Comparison of ENCODE assay signal across 11 cellular contexts in the genomic region with DNA sequence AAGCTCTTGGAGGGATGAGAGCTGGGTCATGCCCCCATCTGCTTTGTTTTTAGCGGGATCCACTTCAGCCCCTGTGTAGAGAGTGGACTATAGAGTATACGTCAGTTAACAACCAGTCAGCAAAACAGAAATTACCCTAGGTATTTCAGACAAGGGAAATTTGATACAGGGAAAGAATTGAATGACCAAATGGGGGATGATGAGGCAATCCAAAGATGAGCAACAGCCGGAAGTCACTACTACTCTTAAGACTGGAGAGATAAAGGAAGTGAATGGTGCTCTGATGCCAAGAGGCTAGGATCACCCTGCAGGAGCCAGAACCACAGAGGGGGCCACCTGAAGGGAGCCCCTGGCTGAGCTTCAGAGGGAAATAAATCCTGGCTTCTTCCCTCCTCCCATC.
DNase-seq lines count a peak whose midpoint lies in the region; TF ChIP-seq lines count a peak whose summit lies in the region.
"Had no signal": no experiment of that assay in that cellular context is flagged by ENCODE, and none has a peak within 500 bp of the region (broad histone marks: within the 10 kb centered on the region; RNA-seq: fewer than 3 reads in every experiment).

No MANE protein-coding gene starts in this region.

- DNase-seq in HCEC 1CT: peak; percentile 82
- peak; percentile 23 for DNase-seq in NCI-H510A (lab: John Stamatoyannopoulos, UW)
- DNase-seq in amniotic epithelial cell (ENCODE audit: low read depth): peak; percentile 90
- no peak for DNase-seq in medulla oblongata (ENCODE audit: extremely low spot score)
- DNase-seq in NCI-H146 treated with DMSO at 0.1 percent for 48 hours (lab: John Stamatoyannopoulos, UW; ENCODE audit: unreplicated experiment): no peak
- DNase-seq in stimulated activated naive CD4-positive, alpha-beta T cell treated with Interleukin-2 at 50 U/mL for 16 hours (lab: John Stamatoyannopoulos, UW): no peak
- no peak for DNase-seq in activated CD4-positive, alpha-beta T cell treated with anti-CD3 and anti-CD28 coated beads for 48 hours
- DNase-seq: foreskin melanocyte, GDM1, NCI-H2171 treated with DMSO at 0.1 percent for 48 hours had no signal

- H3K4me3 Mint-ChIP-seq in nephron: peak overlapping the region in 2 of 3 experiments; percentile 8 to 53

- H3K4me1 Mint-ChIP-seq in nephron: peaks cover 12% of the 10 kb centered on the region

- H3K27ac Mint-ChIP-seq in nephron: peak overlapping the region in 1 of 3 experiments; percentile 2

- H3K27me3 Mint-ChIP-seq in nephron (ENCODE audit: low read depth): peaks cover 8% of the 10 kb centered on the region

- H3K9me3 Mint-ChIP-seq in nephron: no peaks in the 10 kb centered on the region

- H3K36me3 Mint-ChIP-seq in nephron (ENCODE audit: low read depth): peaks cover 4% of the 10 kb centered on the region

- TF ChIP-seq CTCF in nephron (IDR thresholded peaks at IDR 0.05; ENCODE audit: unreplicated experiment in 3 of 3): no peak

Comparison
In these comparisons a context has a peak if more than half of its experiments do, and no peak if none do; other contexts are left out.
1. DNase-seq: peak in HCEC 1CT (single experiment), NCI-H510A (single experiment) and amniotic epithelial cell (single experiment); none in medulla oblongata (single experiment), NCI-H146 treated with DMSO at 0.1 percent for 48 hours (single experiment), stimulated activated naive CD4-positive, alpha-beta T cell treated with Interleukin-2 at 50 U/mL for 16 hours (single experiment) and activated CD4-positive, alpha-beta T cell treated with anti-CD3 and anti-CD28 coated beads for 48 hours (single experiment).